ENCODE assay signal across 19 cellular contexts in the genomic region with DNA sequence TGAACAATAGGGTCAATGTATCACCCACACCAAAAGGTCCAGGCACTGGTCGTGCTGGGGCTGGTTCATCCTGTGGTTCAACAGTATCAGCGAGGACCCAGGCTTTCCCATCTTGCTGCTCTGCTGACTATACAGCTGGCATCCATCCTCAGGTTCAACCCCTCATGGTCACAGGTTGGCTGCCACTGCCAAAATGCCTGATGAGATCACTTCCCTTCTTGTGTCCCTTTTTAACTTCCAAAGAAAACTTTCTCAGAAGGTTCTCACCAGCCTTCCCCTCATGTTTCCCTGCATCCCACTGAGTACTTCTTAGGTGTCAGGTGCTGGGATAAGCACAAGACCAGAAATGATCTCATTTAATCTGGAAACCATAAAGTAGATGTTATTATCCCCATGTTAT. TPM values are rescaled to one million over a fixed set of nuclear protein-coding genes. Genes with fewer than 3 reads are reported as not detected.
A peak's percentile ranks its signal among the peaks of the same experiment; 100 is the strongest.
DNase-seq lines count a peak whose midpoint lies in the region; ATAC-seq lines count a peak whose summit lies in the region.
"Had no signal": no experiment of that assay in that cellular context is flagged by ENCODE, and none has a peak within 500 bp of the region (broad histone marks: within the 10 kb centered on the region; RNA-seq: fewer than 3 reads in every experiment).

No MANE protein-coding gene starts in this region.

- H3K27ac Mint-ChIP-seq in activated CD4-positive, alpha-beta T cell treated with anti-CD3 and anti-CD28 coated beads, Interleukin-2, amount 10 ng/mL, durations not matched to agents 7 days and 5 days: peak overlapping the region; percentile 7
- H3K27ac Mint-ChIP-seq in dendritic cell treated with granulocyte-macrophage colony-stimulating factor and Interleukin-4, amounts not matched to agents 40 ng/mL and 50 ng/mL, for 4 days: peak overlapping the region; percentile 48

- ATAC-seq in sciatic nerve (peak; percentile 16), HG02981 (IDR thresholded peaks at IDR 0.05; ENCODE audit: unreplicated experiment) (no peak)
- ATAC-seq: Panc1 had no signal

- H3K27me3 Mint-ChIP-seq in activated CD4-positive, alpha-beta T cell treated with anti-CD3 and anti-CD28 coated beads, Interleukin-2, amount 10 ng/mL, durations not matched to agents 7 days and 5 days: no peaks in the 10 kb centered on the region
- H3K27me3 Mint-ChIP-seq in dendritic cell treated with granulocyte-macrophage colony-stimulating factor and Interleukin-4, amounts not matched to agents 40 ng/mL and 50 ng/mL, for 4 days: no peaks in the 10 kb centered on the region

- H3K4me3 Mint-ChIP-seq in activated CD4-positive, alpha-beta T cell treated with anti-CD3 and anti-CD28 coated beads, Interleukin-2, amount 10 ng/mL, durations not matched to agents 7 days and 5 days: no peak overlapping the region
- no peak overlapping the region for H3K4me3 Mint-ChIP-seq in dendritic cell treated with granulocyte-macrophage colony-stimulating factor and Interleukin-4, amounts not matched to agents 40 ng/mL and 50 ng/mL, for 4 days

- no peak for DNase-seq in activated CD4-positive, alpha-beta T cell treated with anti-CD3 and anti-CD28 coated beads, Interleukin-2, amount 10 ng/mL, durations not matched to agents 7 days and 5 days
- DNase-seq in activated CD4-positive, alpha-beta T cell treated with anti-CD3 and anti-CD28 coated beads, Interleukin-2, amount 50 U/mL, for 4 hours: no peak
- DNase-seq in HT1080 (ENCODE audit: low read depth) (peak; percentile 25), sciatic nerve (ENCODE audit: low spot score) (no peak), globus pallidus (ENCODE audit: low spot score) (no peak), caudate nucleus (lab: John Stamatoyannopoulos, UW) (no peak)
- DNase-seq: 8988T, C1 segment of cervical spinal cord, COR-L47, H7, Kasumi-1, NCI-H1417, NCI-H1930, NCI-H2171, NCI-H446 treated with DMSO at 0.1 percent for 48 hours, NCI-H774 had no signal

- peaks cover 87% of the 10 kb centered on the region for H3K4me1 Mint-ChIP-seq in activated CD4-positive, alpha-beta T cell treated with anti-CD3 and anti-CD28 coated beads, Interleukin-2, amount 10 ng/mL, durations not matched to agents 7 days and 5 days
- peaks cover 72% of the 10 kb centered on the region for H3K4me1 Mint-ChIP-seq in dendritic cell treated with granulocyte-macrophage colony-stimulating factor and Interleukin-4, amounts not matched to agents 40 ng/mL and 50 ng/mL, for 4 days (ENCODE audit: low read depth)

- CTCF ChIA-PET in activated CD4-positive, alpha-beta T cell treated with anti-CD3 and anti-CD28 coated beads, Interleukin-2, amount 10 ng/mL, durations not matched to agents 7 days and 5 days (lab: Charles Lee): interaction anchor here (1.2 to 3.2 kb wide), 3 partner anchors 11 to 285 kb away, joined by 3 to 34 read pairs (median 4); partner anchors contain the start of gene SOCS1

- no peaks in the 10 kb centered on the region for H3K9me3 Mint-ChIP-seq in activated CD4-positive, alpha-beta T cell treated with anti-CD3 and anti-CD28 coated beads, Interleukin-2, amount 10 ng/mL, durations not matched to agents 7 days and 5 days
- H3K9me3 Mint-ChIP-seq in dendritic cell treated with granulocyte-macrophage colony-stimulating factor and Interleukin-4, amounts not matched to agents 40 ng/mL and 50 ng/mL, for 4 days: no peaks in the 10 kb centered on the region

- H3K27ac ChIP-seq in caudate nucleus (ENCODE audit: low read depth, low read length): no peak overlapping the region

- intact Hi-C loops in dendritic cell treated with granulocyte-macrophage colony-stimulating factor and Interleukin-4, amounts not matched to agents 40 ng/mL and 50 ng/mL, for 4 days (cut with micrococcal nuclease): loop anchor here (5.0 kb wide), 2 partner anchors 182 to 207 kb away; no protein-coding TSS in a partner anchor
- intact Hi-C loops in sciatic nerve (cut with DNase I): loop anchor here (10.0 kb wide), 1 partner anchor 385 kb away; no protein-coding TSS in a partner anchor

- H3K36me3 Mint-ChIP-seq in activated CD4-positive, alpha-beta T cell treated with anti-CD3 and anti-CD28 coated beads, Interleukin-2, amount 10 ng/mL, durations not matched to agents 7 days and 5 days (ENCODE audit: low read depth): peaks cover 46% of the 10 kb centered on the region
- H3K36me3 Mint-ChIP-seq in dendritic cell treated with granulocyte-macrophage colony-stimulating factor and Interleukin-4, amounts not matched to agents 40 ng/mL and 50 ng/mL, for 4 days (ENCODE audit: low read depth): peaks cover 68% of the 10 kb centered on the region

- POLR2A ChIA-PET in activated CD4-positive, alpha-beta T cell treated with anti-CD3 and anti-CD28 coated beads, Interleukin-2, amount 10 ng/mL, durations not matched to agents 7 days and 5 days (lab: Charles Lee): no interaction called here

RNA-seq across cellular contexts. Expression of gene CLEC16A, which starts 25.7 kb away (rescaled TPM):
- 10 to 100 TPM; 30.9 to 35.1 TPM for total RNA-seq in activated CD4-positive, alpha-beta T cell treated with anti-CD3 and anti-CD28 coated beads, Interleukin-2, amount 10 ng/mL, durations not matched to agents 7 days and 5 days
- total RNA-seq in HT1080 (2014; rRNA removed; shearing (Covaris generic)): 12.5 and 12.9 TPM in 2 replicates
- polyA plus RNA-seq in HT1080 (2015; cell fraction: cytosol; rRNA removed): 12.9 and 15.0 TPM in 2 replicates
- 13.5 and 17.2 TPM in 2 replicates for polyA plus RNA-seq in HT1080 (2015; cell fraction: nucleus; rRNA removed)
- 39.4 TPM for total RNA-seq in sciatic nerve

RNA-seq across cellular contexts. Expression of gene DEXI, which starts 27.8 kb away (rescaled TPM):
- total RNA-seq in activated CD4-positive, alpha-beta T cell treated with anti-CD3 and anti-CD28 coated beads, Interleukin-2, amount 10 ng/mL, durations not matched to agents 7 days and 5 days: 10 to 100 TPM; 29.2 to 36.9 TPM
- total RNA-seq in HT1080 (2014; rRNA removed; shearing (Covaris generic)): 44.4 and 50.1 TPM in 2 replicates
- polyA plus RNA-seq in HT1080 (2015; cell fraction: cytosol; rRNA removed): 43.2 and 50.3 TPM in 2 replicates
- polyA plus RNA-seq in HT1080 (2015; cell fraction: nucleus; rRNA removed): 21.5 TPM in 2 replicates
- 31.7 TPM for total RNA-seq in sciatic nerve
